Comparison of ENCODE assay signal across 11 cellular contexts in genomic region chr11:42301777-42302176, GRCh38.
"Had no signal": no experiment of that assay in that cellular context is flagged by ENCODE, and none has a peak within 500 bp of the region (broad histone marks: within the 10 kb centered on the region; RNA-seq: fewer than 3 reads in every experiment).

No MANE protein-coding gene starts in this region.

- H3K9ac ChIP-seq: GM23248 had no signal

- H3K27ac ChIP-seq: GM23248 had no signal

- ATAC-seq: GM23338, HCT116 had no signal

- H3K9me3 Mint-ChIP-seq: H9, HFFc6 had no signal

- DNase-seq: GM23248, GOT3, H7, H9, HCEC 1CT, HFFc6 had no signal

- H3K4me3 Mint-ChIP-seq: GM23338, H9, HFFc6 had no signal

- H3K27ac Mint-ChIP-seq: GM23338, H9, HFFc6 had no signal

- H3K36me3 ChIP-seq: HAP-1 had no signal

- H3K4me1 Mint-ChIP-seq: GM23338, H9 had no signal

- H3K4me3 ChIP-seq: GM23248, GM23338, HAP-1 had no signal

- FAIRE-seq: H1, H54 had no signal

- H3K4me1 ChIP-seq: HAP-1 had no signal

- H3K9me3 ChIP-seq: HAP-1 had no signal
